Comparison of ENCODE assay signal across 8 cellular contexts in genomic region chr21:44873356-44874239, GRCh38. TPM values are rescaled to one million over a fixed set of nuclear protein-coding genes. Genes with fewer than 3 reads are reported as not detected.
DNase-seq lines count a peak whose midpoint lies in the region; ATAC-seq and TF ChIP-seq lines count a peak whose summit lies in the region.

TSS of gene PTTG1IP (minus strand) at chr21:44873690. CDS start at chr21:44873616, 74 bp downstream.

- H3K27me3 ChIP-seq in GM06990 (replicated peaks; ENCODE audit: control insufficient read depth, insufficient read depth, low read length) (no peaks in the 10 kb centered on the region), gastroesophageal sphincter (no peaks in the 10 kb centered on the region), neutrophil (no peaks in the 10 kb centered on the region)

- no peaks in the 10 kb centered on the region for H3K27me3 Mint-ChIP-seq in activated naive CD4-positive, alpha-beta T cell treated with anti-CD3 and anti-CD28 coated beads, Interleukin-2, amount 10 ng/mL, durations not matched to agents 7 days and 5 days

- DNase-seq in GM06990 (ENCODE audit: extremely low read depth, insufficient read length), result peak; percentile 99
- peak; percentile 96 for DNase-seq in NCI-H1048 (lab: John Stamatoyannopoulos, UW)
- peak; percentile 71 for DNase-seq in SK-N-MC (ENCODE audit: low read depth, low spot score)
- DNase-seq in activated naive CD4-positive, alpha-beta T cell treated with anti-CD3 and anti-CD28 coated beads, Interleukin-2, amount 10 ng/mL, durations not matched to agents 7 days and 5 days, result peak; percentile 99

- H3K4me3 ChIP-seq in GM06990 (replicated peaks; ENCODE audit: low read depth, low read length), result peak within 1 kb of the TSS; percentile 79
- peak within 1 kb of the TSS; percentile 85 for H3K4me3 ChIP-seq in SK-N-MC
- peak within 1 kb of the TSS; percentile 74 to 100 for H3K4me3 ChIP-seq in gastroesophageal sphincter
- peak within 1 kb of the TSS; percentile 72 to 80 for H3K4me3 ChIP-seq in neutrophil (ENCODE audit: low read depth in 1 of 2, low read length in 1 of 2)

- TF ChIP-seq CTCF in GM06990 (IDR thresholded peaks at IDR 0.05; ENCODE audit: insufficient read depth, low read length, poor library complexity, severe bottlenecking) (no peak), gastroesophageal sphincter (IDR thresholded peaks at IDR 0.05) (peak in 1 of 4 experiments; percentile 12), neutrophil (IDR thresholded peaks at IDR 0.05) (no peak), subcutaneous adipose tissue (IDR thresholded peaks at IDR 0.05; ENCODE audit: low read depth) (no peak)

- CTCF ChIA-PET in activated naive CD4-positive, alpha-beta T cell treated with anti-CD3 and anti-CD28 coated beads, Interleukin-2, amount 10 ng/mL, durations not matched to agents 7 days and 5 days (lab: Charles Lee), result interaction anchor here (1.1 to 7.3 kb wide), 4 partner anchors 41 to 80 kb away, joined by 3 to 93 read pairs (median 4); partner anchors contain the start of gene UBE2G2

- no CpG with 5 or more reads among the region's 123 CpGs for WGBS in gastroesophageal sphincter (ENCODE audit: low coverage in 1 of 2), 2 donors

- no peaks in the 10 kb centered on the region for H3K9me3 ChIP-seq in SK-N-MC (ENCODE audit: low read depth, low read length)
- no peaks in the 10 kb centered on the region for H3K9me3 ChIP-seq in gastroesophageal sphincter
- no peaks in the 10 kb centered on the region for H3K9me3 ChIP-seq in neutrophil

- 0 out of 2 replicates have a peak within 1 kb of the TSS, but pooled peaks have one; percentile 28 for H3K27ac ChIP-seq in SK-N-MC
- peak within 1 kb of the TSS; percentile 94 to 98 (median 96) for H3K27ac ChIP-seq in gastroesophageal sphincter
- peak within 1 kb of the TSS; percentile 93 for H3K27ac ChIP-seq in neutrophil

- TF ChIP-seq POLR2A in gastroesophageal sphincter (IDR thresholded peaks at IDR 0.05), result peak; percentile 73 to 85

- peak; percentile 63 for ATAC-seq in HG02571 (IDR thresholded peaks at IDR 0.05; ENCODE audit: unreplicated experiment)
- ATAC-seq in gastroesophageal sphincter, result peak; percentile 87

- H3K4me3 Mint-ChIP-seq in activated naive CD4-positive, alpha-beta T cell treated with anti-CD3 and anti-CD28 coated beads, Interleukin-2, amount 10 ng/mL, durations not matched to agents 7 days and 5 days, result peak within 1 kb of the TSS; percentile 90

- H3K9me3 Mint-ChIP-seq in activated naive CD4-positive, alpha-beta T cell treated with anti-CD3 and anti-CD28 coated beads, Interleukin-2, amount 10 ng/mL, durations not matched to agents 7 days and 5 days, result no peaks in the 10 kb centered on the region

- peaks cover 61% of the 10 kb centered on the region for H3K4me1 Mint-ChIP-seq in activated naive CD4-positive, alpha-beta T cell treated with anti-CD3 and anti-CD28 coated beads, Interleukin-2, amount 10 ng/mL, durations not matched to agents 7 days and 5 days

- H3K4me1 ChIP-seq in gastroesophageal sphincter (peaks cover 0 to 68% (median 41%) of the 10 kb centered on the region in 3 donors), neutrophil (ENCODE audit: control insufficient read depth in 1 of 2, insufficient read depth in 1 of 2, low read depth in 1 of 2, low read length in 1 of 2) (peaks cover 77 to 89% of the 10 kb centered on the region in 2 experiments)

- H3K9ac ChIP-seq in SK-N-MC (ENCODE audit: insufficient read length), result peak within 1 kb of the TSS; percentile 78

- H3K27ac Mint-ChIP-seq in activated naive CD4-positive, alpha-beta T cell treated with anti-CD3 and anti-CD28 coated beads, Interleukin-2, amount 10 ng/mL, durations not matched to agents 7 days and 5 days, result peak within 1 kb of the TSS; percentile 97

- no peak for TF ChIP-seq EP300 in gastroesophageal sphincter (IDR thresholded peaks at IDR 0.05)

- peaks cover 8% of the 10 kb centered on the region for H3K36me3 Mint-ChIP-seq in activated naive CD4-positive, alpha-beta T cell treated with anti-CD3 and anti-CD28 coated beads, Interleukin-2, amount 10 ng/mL, durations not matched to agents 7 days and 5 days

- no peaks in the 10 kb centered on the region; the same call in 1 of the 2 replicates for H3K36me3 ChIP-seq in GM06990 (ENCODE audit: control insufficient read depth, insufficient read depth, low read length)
- no peaks in the 10 kb centered on the region for H3K36me3 ChIP-seq in SK-N-MC (ENCODE audit: insufficient read depth, low read length)
- H3K36me3 ChIP-seq in gastroesophageal sphincter, result no peaks in the 10 kb centered on the region
- no peaks in the 10 kb centered on the region for H3K36me3 ChIP-seq in neutrophil

RNA-seq across cellular contexts. Expression of gene PTTG1IP, which starts in this region (rescaled TPM):
- total RNA-seq in gastroesophageal sphincter, result 100 to 1,000 TPM; 217 to 419 (median 313) TPM
- 100 to 1,000 TPM; 131 to 244 (median 148) TPM for total RNA-seq in subcutaneous adipose tissue

Comparison
In these comparisons a context has a peak if more than half of its experiments do, and no peak if none do; other contexts are left out.
1. Peak in every context shown above with its lines: DNase-seq, ATAC-seq, H3K4me3 ChIP-seq and H3K27ac ChIP-seq.
2. H3K27ac ChIP-seq: peak in every context shown above with its lines; median percentile 96 in gastroesophageal sphincter; 93 in neutrophil; 28 in SK-N-MC.